In genomic region chr14:93953739-93954515, GRCh38 we compare ENCODE assay signal across 1 cellular context.
TF ChIP-seq lines count a peak whose summit lies in the region.

No MANE protein-coding gene starts in this region.

TF ChIP-seq in HCT116, 20 proteins besides CTCF, POLR2A, EP300 and RAD21 (continued from another document):
- TF ChIP-seq TCF7L2 (IDR thresholded peaks at IDR 0.05; ENCODE audit: borderline replicate concordance, extremely low read depth, insufficient read depth, insufficient read length), result no peak
- TF ChIP-seq MAX (IDR thresholded peaks at IDR 0.05), result no peak
- TF ChIP-seq JUND (IDR thresholded peaks at IDR 0.05), result no peak
- no peak for TF ChIP-seq SIN3A (IDR thresholded peaks at IDR 0.05; ENCODE audit: low read depth)
- TF ChIP-seq ATF3 (IDR thresholded peaks at IDR 0.05), result no peak
